8 cellular contexts compared by ENCODE assay signal in the genomic region with DNA sequence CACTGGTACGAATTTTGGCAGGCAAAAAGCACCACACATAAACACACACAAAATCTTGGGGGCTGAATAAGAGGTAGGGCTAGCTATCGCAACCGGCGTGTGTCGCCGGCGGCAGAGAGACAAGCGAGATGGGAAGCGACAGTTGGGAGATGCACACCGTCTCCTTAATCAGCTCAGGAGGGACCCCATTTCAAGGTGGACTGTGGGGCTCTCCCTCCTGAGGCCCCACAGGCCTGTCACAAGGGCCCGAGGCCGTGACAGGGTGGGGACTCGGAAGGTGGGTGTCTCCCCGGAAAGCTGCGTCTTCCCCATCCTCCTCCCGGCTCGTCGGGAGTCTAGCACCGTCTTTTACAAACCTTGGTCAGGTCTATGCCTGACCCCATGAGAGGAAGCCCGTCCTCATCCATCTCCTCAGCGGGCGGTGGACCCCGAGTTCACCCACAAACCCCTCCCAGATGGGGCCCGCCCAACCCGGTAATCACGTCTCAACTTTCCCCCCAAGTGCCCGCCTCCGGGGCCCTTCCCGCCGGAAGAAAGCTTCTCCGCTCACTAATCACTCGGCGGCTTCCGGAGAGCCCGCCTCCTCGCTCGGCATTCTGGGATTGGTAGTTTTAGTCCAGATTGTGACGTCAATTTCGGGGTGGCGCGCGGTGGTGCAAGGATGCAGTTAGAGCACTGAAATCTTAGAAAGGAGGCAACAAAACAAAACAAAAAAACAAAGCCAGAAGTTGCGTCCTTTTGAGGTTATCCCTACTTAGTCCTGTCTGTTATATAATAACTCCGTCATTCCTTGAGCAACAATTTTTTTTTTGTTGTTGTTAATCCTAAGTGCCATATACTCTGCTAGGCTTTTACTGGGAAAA. TPM values are rescaled to one million over a fixed set of nuclear protein-coding genes. Genes with fewer than 3 reads are reported as not detected.
DNase-seq lines count a peak whose midpoint lies in the region; ATAC-seq and TF ChIP-seq lines count a peak whose summit lies in the region.

A gene with protein sequence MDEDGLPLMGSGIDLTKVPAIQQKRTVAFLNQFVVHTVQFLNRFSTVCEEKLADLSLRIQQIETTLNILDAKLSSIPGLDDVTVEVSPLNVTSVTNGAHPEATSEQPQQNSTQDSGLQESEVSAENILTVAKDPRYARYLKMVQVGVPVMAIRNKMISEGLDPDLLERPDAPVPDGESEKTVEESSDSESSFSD (minus strand): TSS at position 436 of the 863 bp plus-strand sequence. CDS start 29 bp downstream, at position 407.

- intact Hi-C loops in spleen (cut with DNase I; ENCODE audit: low total_unique reads) = loop anchor here (10.0 kb wide), 1 partner anchor 53 kb away; no protein-coding TSS in a partner anchor

- H3K4me3 Mint-ChIP-seq in central memory CD8-positive, alpha-beta T cell = peak within 1 kb of the TSS; percentile 98

- ATAC-seq in GM19025 (IDR thresholded peaks at IDR 0.05; ENCODE audit: low read depth, unreplicated experiment) (peak; percentile 96), HG03342 (IDR thresholded peaks at IDR 0.05; ENCODE audit: unreplicated experiment) (peak; percentile 95)
- ATAC-seq in central memory CD8-positive, alpha-beta T cell (replicated peaks; ENCODE audit: extremely low read depth, poor library complexity, severe bottlenecking) = peak; percentile 90

- peaks cover 15% of the 10 kb centered on the region for H3K36me3 Mint-ChIP-seq in central memory CD8-positive, alpha-beta T cell (ENCODE audit: insufficient read depth)

- 1 to 2% (median 2%) methylated on average over 39 to 44 of the region's 44 CpGs for WGBS in spleen, 5 donors

- peak in 2 of 3 donors; percentile 46 to 57 for TF ChIP-seq POLR2A in spleen (IDR thresholded peaks at IDR 0.05)

- H3K27me3 Mint-ChIP-seq in central memory CD8-positive, alpha-beta T cell = peaks cover 11% of the 10 kb centered on the region

- H3K36me3 ChIP-seq in spleen = peaks cover 0 to 34% (median 7%) of the 10 kb centered on the region in 6 donors

- no peak for TF ChIP-seq CTCF in AG09309 (IDR thresholded peaks at IDR 0.05; ENCODE audit: control insufficient read depth, insufficient read depth, low read depth, low read length, missing control alignments)
- TF ChIP-seq CTCF in spleen (IDR thresholded peaks at IDR 0.05 in 8 of 11, conservative IDR thresholded peaks at IDR 0.05 in 3 of 11) = peak in 6 of 11 experiments; percentile 7 to 45 (median 20)

- H3K9me3 Mint-ChIP-seq in central memory CD8-positive, alpha-beta T cell = no peaks in the 10 kb centered on the region

- peak within 1 kb of the TSS; percentile 86 to 96 (median 92) for H3K27ac ChIP-seq in spleen

- DNase-seq in AG09309 (ENCODE audit: low read depth) = peak; percentile 66
- DNase-seq in NCI-H446 (lab: John Stamatoyannopoulos, UW) = peak; percentile 87 to 93
- DNase-seq in activated CD4-positive, CD25-positive, alpha-beta regulatory T cell treated with anti-CD3 and anti-CD28 coated beads, Interleukin-2, amount 50 U/mL, for 16 hours (ENCODE audit: low read depth, low spot score) = peak; percentile 94
- DNase-seq in central memory CD8-positive, alpha-beta T cell (ENCODE audit: low spot score in 2 of 2) = peak; percentile 89 to 94
- peak; percentile 99 for DNase-seq in inferior parietal cortex (ENCODE audit: extremely low spot score)
- peak; percentile 98 for DNase-seq in spleen

- no peaks in the 10 kb centered on the region for H3K9me3 ChIP-seq in spleen

- peak within 1 kb of the TSS; percentile 99 for H3K27ac Mint-ChIP-seq in central memory CD8-positive, alpha-beta T cell (ENCODE audit: low read depth)

- H3K4me3 ChIP-seq in AG09309 (ENCODE audit: control insufficient read depth, low read depth, low read length) = peak within 1 kb of the TSS; percentile 89
- peak within 1 kb of the TSS; percentile 68 to 88 (median 79) for H3K4me3 ChIP-seq in spleen

- peaks cover 23% of the 10 kb centered on the region for H3K4me1 Mint-ChIP-seq in central memory CD8-positive, alpha-beta T cell

- no peaks in the 10 kb centered on the region for H3K27me3 ChIP-seq in spleen (replicated peaks in 1 of 7)

- H3K4me1 ChIP-seq in spleen = peaks cover 0 to 40% (median 11%) of the 10 kb centered on the region in 6 donors

RNA-seq across cellular contexts. Expression of the gene that starts here (rescaled TPM):
- total RNA-seq in spleen = 10 to 100 TPM; 36.6 to 77.7 (median 49.6) TPM
- 10 to 100 TPM; 30.2 to 47.9 (median 33.5) TPM for polyA plus RNA-seq in spleen

Comparison
In these comparisons a context has a peak if more than half of its experiments do, and no peak if none do; other contexts are left out.
1. Peak in every context shown above with its lines: DNase-seq, ATAC-seq, H3K4me3 ChIP-seq and H3K27ac ChIP-seq.